In the genomic region with DNA sequence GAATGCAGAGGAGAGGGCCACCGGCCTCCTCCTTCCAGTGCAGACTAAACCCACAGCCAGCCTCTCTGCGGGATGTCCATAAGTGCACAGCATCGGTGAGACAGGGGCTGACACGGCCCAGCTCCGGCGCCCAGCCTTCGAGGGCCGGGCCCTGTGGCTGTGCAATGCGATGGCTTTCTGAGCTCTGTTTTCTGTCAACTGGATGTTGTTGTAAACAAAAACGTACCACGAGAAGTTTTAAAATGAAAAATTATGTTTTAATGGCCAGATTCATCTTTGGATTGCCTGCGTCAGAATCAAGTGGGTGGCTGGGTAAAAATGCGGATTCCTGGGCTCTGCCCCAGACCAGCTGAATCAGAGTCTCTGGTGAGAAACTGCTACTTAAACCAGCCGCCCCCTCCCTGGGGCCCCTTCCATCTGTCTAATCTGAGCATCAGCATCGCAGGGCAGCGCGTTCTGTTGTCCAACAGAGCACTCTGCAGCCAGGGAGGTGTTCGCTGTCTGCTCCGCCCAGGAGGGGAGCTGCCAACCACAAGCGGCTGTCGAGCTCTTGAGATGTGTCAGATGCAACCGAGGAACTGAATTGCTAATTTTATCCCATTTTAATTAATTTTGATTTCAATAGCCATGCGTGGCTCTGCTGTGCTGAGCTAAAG, we compare ENCODE assay signal across 11 cellular contexts.
DNase-seq lines count a peak whose midpoint lies in the region; ATAC-seq and TF ChIP-seq lines count a peak whose summit lies in the region.
"Had no signal": no experiment of that assay in that cellular context is flagged by ENCODE, and none has a peak within 500 bp of the region (broad histone marks: within the 10 kb centered on the region; RNA-seq: fewer than 3 reads in every experiment).

No MANE protein-coding gene starts in this region.

- H3K36me3 ChIP-seq in heart left ventricle (peaks cover 0 to 59% (median 40%) of the 10 kb centered on the region in 9 donors), mucosa of rectum (ENCODE audit: control insufficient read depth in 2 of 2, insufficient read depth in 2 of 2, low read length in 2 of 2) (peaks cover 35 to 39% of the 10 kb centered on the region in 2 donors), urinary bladder (ENCODE audit: insufficient read depth) (no peaks in the 10 kb centered on the region)

- CTCF ChIA-PET in GM10248 (lab: Yijun Ruan, JAX) = interaction anchor here (2.0 kb wide), 1 partner anchor 9 kb away, joined by 6 read pairs; no protein-coding TSS in a partner anchor

- DNase-seq in heart left ventricle (peak in 2 of 5 donors; percentile 62 to 67), Right ventricle myocardium superior (no peak), GM10248 (ENCODE audit: extremely low spot score) (no peak)
- DNase-seq in activated CD4-positive, CD25-positive, alpha-beta regulatory T cell (lab: John Stamatoyannopoulos, UW) = no peak

- no peaks in the 10 kb centered on the region for H3K9me3 Mint-ChIP-seq in dendritic cell treated with granulocyte-macrophage colony-stimulating factor and Interleukin-4, amounts not matched to agents 40 ng/mL and 50 ng/mL, for 4 days
- H3K9me3 Mint-ChIP-seq: CD14-positive monocyte had no signal

- 55 to 61% (median 57%) methylated on average over 22 to 23 of the region's 23 CpGs for WGBS in heart left ventricle, 4 donors
- WGBS in urinary bladder = 29% methylated on average over 23 of the region's 23 CpGs

- H3K36me3 Mint-ChIP-seq in dendritic cell treated with granulocyte-macrophage colony-stimulating factor and Interleukin-4, amounts not matched to agents 40 ng/mL and 50 ng/mL, for 4 days (ENCODE audit: low read depth) = peaks cover 95% of the 10 kb centered on the region
- H3K36me3 Mint-ChIP-seq: activated naive CD8-positive, alpha-beta T cell had no signal

- H3K27ac ChIP-seq in heart left ventricle (peak overlapping the region in 11 of 12 donors; percentile 26 to 83 (median 59)), mucosa of rectum (ENCODE audit: low read depth in 2 of 2, low read length in 2 of 2) (peak overlapping the region; percentile 20 to 71), urinary bladder (ENCODE audit: low read depth) (peak overlapping the region; percentile 65)
- H3K27ac ChIP-seq: SK-N-MC had no signal

- no peak overlapping the region for H3K9ac ChIP-seq in mucosa of rectum (ENCODE audit: low read depth in 1 of 2, low read length in 2 of 2)

- ATAC-seq in heart left ventricle (peak in 1 of 4 donors; percentile 25), Right ventricle myocardium superior (ENCODE audit: poor library complexity) (no peak), HG03175 (IDR thresholded peaks at IDR 0.05; ENCODE audit: unreplicated experiment) (no peak)

- H3K4me1 Mint-ChIP-seq in dendritic cell treated with granulocyte-macrophage colony-stimulating factor and Interleukin-4, amounts not matched to agents 40 ng/mL and 50 ng/mL, for 4 days (ENCODE audit: low read depth) = peaks cover 55% of the 10 kb centered on the region

- peaks cover 17 to 67% (median 55%) of the 10 kb centered on the region in 12 donors for H3K4me1 ChIP-seq in heart left ventricle
- peaks cover 13 to 23% of the 10 kb centered on the region in 2 donors for H3K4me1 ChIP-seq in mucosa of rectum (ENCODE audit: control insufficient read depth in 2 of 2, insufficient read depth in 2 of 2, low read length in 2 of 2)
- H3K4me1 ChIP-seq in urinary bladder (ENCODE audit: insufficient read depth) = no peaks in the 10 kb centered on the region

- intact Hi-C loops in heart left ventricle (cut with DNase I) = loop anchor here in 1 of 10 donors (10.0 kb wide), 1 partner anchor 53 kb away; no protein-coding TSS in a partner anchor
- intact Hi-C loops in Right ventricle myocardium superior (cut with DNase I) = no loop called here
- intact Hi-C loops in dendritic cell treated with granulocyte-macrophage colony-stimulating factor and Interleukin-4, amounts not matched to agents 40 ng/mL and 50 ng/mL, for 4 days (cut with micrococcal nuclease) = no loop called here

- no peak overlapping the region for H3K4me3 ChIP-seq in heart left ventricle
- H3K4me3 ChIP-seq in mucosa of rectum (ENCODE audit: low read length in 2 of 2) = no peak overlapping the region
- no peak overlapping the region for H3K4me3 ChIP-seq in urinary bladder (ENCODE audit: low read depth, low read length)
- H3K4me3 ChIP-seq: SK-N-MC had no signal

- H3K9me3 ChIP-seq in heart left ventricle = no peaks in the 10 kb centered on the region
- no peaks in the 10 kb centered on the region for H3K9me3 ChIP-seq in mucosa of rectum (ENCODE audit: control insufficient read depth in 2 of 2, low read length in 2 of 2)

- H3K27me3 ChIP-seq in heart left ventricle = no peaks in the 10 kb centered on the region
- H3K27me3 ChIP-seq in mucosa of rectum (ENCODE audit: control insufficient read depth in 2 of 2, insufficient read depth in 2 of 2, low read length in 2 of 2) = no peaks in the 10 kb centered on the region

- no peak for TF ChIP-seq POLR2A in heart left ventricle (IDR thresholded peaks at IDR 0.05)

- H3K4me3 Mint-ChIP-seq in dendritic cell treated with granulocyte-macrophage colony-stimulating factor and Interleukin-4, amounts not matched to agents 40 ng/mL and 50 ng/mL, for 4 days = no peak overlapping the region
- H3K4me3 Mint-ChIP-seq: activated naive CD8-positive, alpha-beta T cell; CD14-positive monocyte had no signal

- no peaks in the 10 kb centered on the region for H3K27me3 Mint-ChIP-seq in dendritic cell treated with granulocyte-macrophage colony-stimulating factor and Interleukin-4, amounts not matched to agents 40 ng/mL and 50 ng/mL, for 4 days
- H3K27me3 Mint-ChIP-seq: activated naive CD8-positive, alpha-beta T cell had no signal

- no peak for TF ChIP-seq CTCF in heart left ventricle (IDR thresholded peaks at IDR 0.05)
- TF ChIP-seq CTCF in GM10248 (IDR thresholded peaks at IDR 0.05; ENCODE audit: control extremely low read depth, extremely low read depth, low read depth, missing control alignments) = no peak

- POLR2A ChIA-PET in GM10248 (lab: Yijun Ruan, JAX) = interaction anchor here (0.6 kb wide), 1 partner anchor 9 kb away, joined by 3 read pairs; no protein-coding TSS in a partner anchor

- peak overlapping the region; percentile 50 for H3K27ac Mint-ChIP-seq in dendritic cell treated with granulocyte-macrophage colony-stimulating factor and Interleukin-4, amounts not matched to agents 40 ng/mL and 50 ng/mL, for 4 days
- H3K27ac Mint-ChIP-seq: activated naive CD8-positive, alpha-beta T cell had no signal
